ENCODE assay signal across 9 cellular contexts in the genomic region with DNA sequence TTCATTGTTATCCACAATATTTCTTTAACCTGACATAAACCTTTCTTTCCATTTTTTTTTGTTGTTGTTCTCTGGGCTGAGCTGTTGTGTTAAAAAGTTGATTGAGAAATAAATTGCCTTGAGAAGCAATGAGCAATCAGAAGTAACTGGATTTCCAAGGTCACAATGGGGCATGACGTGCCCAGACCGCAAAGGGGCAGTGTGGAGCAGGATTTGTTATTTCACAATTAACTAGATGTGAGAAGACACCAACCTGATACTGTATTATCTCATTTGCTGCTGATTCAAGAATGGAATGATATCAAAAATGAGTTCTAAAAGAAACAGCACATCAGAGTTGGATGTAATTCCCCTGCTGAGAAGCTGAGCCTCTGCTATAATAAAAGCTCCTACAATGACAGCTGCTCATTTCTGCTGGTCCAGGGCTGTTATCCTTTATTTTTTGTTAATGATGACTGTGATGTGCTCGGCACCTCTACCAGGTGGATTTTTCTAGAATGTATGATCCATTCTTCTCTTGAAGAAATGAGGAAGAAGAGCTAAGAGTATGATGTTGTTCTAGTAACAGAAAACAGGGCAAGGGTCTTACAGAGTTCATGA. TPM values are rescaled to one million over a fixed set of nuclear protein-coding genes. Genes with fewer than 3 reads are reported as not detected.
DNase-seq lines count a peak whose midpoint lies in the region; ATAC-seq and TF ChIP-seq lines count a peak whose summit lies in the region.
"Had no signal": no experiment of that assay in that cellular context is flagged by ENCODE, and none has a peak within 500 bp of the region (broad histone marks: within the 10 kb centered on the region; RNA-seq: fewer than 3 reads in every experiment).

No MANE protein-coding gene starts in this region.

- BruUV-seq in OCI-LY7 (replicated peaks; lab: Mats Ljungman, UMichigan) = no TSS peak

- H3K9me3 Mint-ChIP-seq in stimulated activated effector memory CD8-positive, alpha-beta T cell treated with anti-CD3 and anti-CD28 coated beads, Interleukin-12 subunit alpha, Interleukin-12 subunit beta, amount 100 ng/mL, for 72 hours = no peaks in the 10 kb centered on the region
- H3K9me3 Mint-ChIP-seq: T-helper 1 cell treated with Interleukin-12 subunit alpha and Interleukin-12 subunit beta and Interleukin-4 antibody, amounts not matched to agents 30 μg/mL and 1 μg/mL, for 36 hours had no signal

- DNase-seq in COR-L47 (lab: John Stamatoyannopoulos, UW) (peak; percentile 46), OCI-LY7 (ENCODE audit: low spot score) (peak; percentile 37), fibroblast of gingiva (ENCODE audit: low read depth) (peak; percentile 38), skeletal muscle cell (ENCODE audit: low read depth) (peak; percentile 13)
- no peak for DNase-seq in stimulated activated effector memory CD8-positive, alpha-beta T cell treated with anti-CD3 and anti-CD28 coated beads, Interleukin-12 subunit alpha, Interleukin-12 subunit beta, amount 100 ng/mL, for 72 hours (ENCODE audit: low spot score in 2 of 2)

- peak; percentile 81 for TF ChIP-seq CTCF in OCI-LY7 (conservative IDR thresholded peaks at IDR 0.05; ENCODE audit: low read length)

- CTCF ChIA-PET in OCI-LY7 (lab: Charles Lee; ENCODE audit: unreplicated experiment) = no interaction called here

- H4K20me1 ChIP-seq in OCI-LY7 (ENCODE audit: insufficient read depth, low read length) = no peaks in the 10 kb centered on the region

- no peaks in the 10 kb centered on the region for H3K36me3 ChIP-seq in OCI-LY7 (ENCODE audit: insufficient read depth, low read length)

- H2AFZ ChIP-seq in OCI-LY7 (ENCODE audit: low read length) = no peak overlapping the region

- H3K4me3 Mint-ChIP-seq in stimulated activated effector memory CD8-positive, alpha-beta T cell treated with anti-CD3 and anti-CD28 coated beads, Interleukin-12 subunit alpha, Interleukin-12 subunit beta, amount 100 ng/mL, for 72 hours = no peak overlapping the region
- H3K4me3 Mint-ChIP-seq: T-helper 1 cell treated with Interleukin-12 subunit alpha and Interleukin-12 subunit beta and Interleukin-4 antibody, amounts not matched to agents 30 μg/mL and 1 μg/mL, for 36 hours had no signal

- ATAC-seq in GM19043 (IDR thresholded peaks at IDR 0.05; ENCODE audit: low read depth, unreplicated experiment) (peak; percentile 47), GM21529 (IDR thresholded peaks at IDR 0.05; ENCODE audit: unreplicated experiment) (no peak), HG02885 (IDR thresholded peaks at IDR 0.05; ENCODE audit: poor library complexity, unreplicated experiment) (no peak)
- no peak for ATAC-seq in stimulated activated effector memory CD8-positive, alpha-beta T cell treated with anti-CD3 and anti-CD28 coated beads, Interleukin-12 subunit alpha, Interleukin-12 subunit beta, amount 100 ng/mL, for 72 hours

- no peaks in the 10 kb centered on the region for H3K9me2 ChIP-seq in OCI-LY7 (ENCODE audit: insufficient read depth, low read length)

- no peaks in the 10 kb centered on the region for H3K79me2 ChIP-seq in OCI-LY7 (ENCODE audit: insufficient read depth, low read depth, low read length)

- no peaks in the 10 kb centered on the region for H3K36me3 Mint-ChIP-seq in stimulated activated effector memory CD8-positive, alpha-beta T cell treated with anti-CD3 and anti-CD28 coated beads, Interleukin-12 subunit alpha, Interleukin-12 subunit beta, amount 100 ng/mL, for 72 hours

- no peak overlapping the region for H3K4me2 ChIP-seq in OCI-LY7 (ENCODE audit: low read length)

- intact Hi-C loops in OCI-LY7 (cut with micrococcal nuclease; ENCODE audit: unreplicated experiment) = no loop called here

- no peak overlapping the region for H3K27ac ChIP-seq in OCI-LY7 (ENCODE audit: low read depth, low read length, poor library complexity, severe bottlenecking)

- POLR2A ChIA-PET in OCI-LY7 (lab: Charles Lee) = interaction anchor here (0.5 to 1.0 kb wide), 2 partner anchors 21 to 321 kb away, joined by 3 read pairs; no protein-coding TSS in a partner anchor

- no peaks in the 10 kb centered on the region for H3K4me1 Mint-ChIP-seq in stimulated activated effector memory CD8-positive, alpha-beta T cell treated with anti-CD3 and anti-CD28 coated beads, Interleukin-12 subunit alpha, Interleukin-12 subunit beta, amount 100 ng/mL, for 72 hours

- H3K4me3 ChIP-seq in OCI-LY7 (ENCODE audit: low read depth, low read length, poor library complexity, severe bottlenecking) = no peak overlapping the region
- no peak overlapping the region for H3K4me3 ChIP-seq in skeletal muscle cell (ENCODE audit: low read depth, low read length)

- no peak overlapping the region for H3K27ac Mint-ChIP-seq in stimulated activated effector memory CD8-positive, alpha-beta T cell treated with anti-CD3 and anti-CD28 coated beads, Interleukin-12 subunit alpha, Interleukin-12 subunit beta, amount 100 ng/mL, for 72 hours
- H3K27ac Mint-ChIP-seq: T-helper 1 cell treated with Interleukin-12 subunit alpha and Interleukin-12 subunit beta and Interleukin-4 antibody, amounts not matched to agents 30 μg/mL and 1 μg/mL, for 36 hours had no signal

- no peaks in the 10 kb centered on the region for H3K9me3 ChIP-seq in OCI-LY7 (ENCODE audit: low read length)

- H3K4me1 ChIP-seq in OCI-LY7 (ENCODE audit: insufficient read depth, low read length, poor library complexity, severe bottlenecking) = no peaks in the 10 kb centered on the region

RNA-seq across cellular contexts. Expression of a gene that starts 28.1 kb away (rescaled TPM):
- total RNA-seq in OCI-LY7 (2014; rRNA removed; shearing (Covaris generic)) = not detected in 2 replicates
- total RNA-seq in OCI-LY7 (2022) = not detected in 2 replicates

Comparison
In these comparisons a context has a peak if more than half of its experiments do, and no peak if none do; other contexts are left out.
1. DNase-seq: peak in COR-L47 (single experiment), OCI-LY7 (single experiment), fibroblast of gingiva (single experiment) and skeletal muscle cell (single experiment); none in stimulated activated effector memory CD8-positive, alpha-beta T cell treated with anti-CD3 and anti-CD28 coated beads, Interleukin-12 subunit alpha, Interleukin-12 subunit beta, amount 100 ng/mL, for 72 hours (0 of 2).